In the genomic region with DNA sequence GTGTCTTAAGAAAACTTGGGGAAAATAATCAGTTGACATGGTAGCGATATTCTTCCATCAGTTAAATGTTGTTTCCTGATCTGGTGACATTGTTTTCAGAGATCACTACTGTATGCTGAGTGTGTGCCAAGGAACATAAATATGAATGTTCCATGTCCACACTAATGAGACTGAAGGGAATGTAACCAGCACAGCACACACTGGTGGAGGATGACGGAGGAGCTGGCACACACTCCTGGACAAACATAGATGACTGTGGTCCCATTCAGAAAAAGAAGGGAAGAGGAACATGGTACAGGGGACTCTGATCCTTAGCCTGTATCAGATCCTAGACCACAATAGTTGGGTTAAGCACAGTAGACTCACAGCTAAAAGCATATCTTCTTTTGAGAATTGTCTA, we compare ENCODE assay signal across 20 cellular contexts.
"Had no signal": no experiment of that assay in that cellular context is flagged by ENCODE, and none has a peak within 500 bp of the region (broad histone marks: within the 10 kb centered on the region; RNA-seq: fewer than 3 reads in every experiment).

No MANE protein-coding gene starts in this region.

- H3K9me3 Mint-ChIP-seq: activated B cell treated with CpG ODN at 0.5 μM for 24 hours; activated naive CD4-positive, alpha-beta T cell treated with anti-CD3 and anti-CD28 coated beads, Interleukin-2, amount 10 ng/mL, durations not matched to agents 7 days and 5 days; mesothelial cell of epicardium; T-helper 1 cell treated with Interleukin-12 subunit alpha and Interleukin-12 subunit beta and Interleukin-4 antibody, amounts not matched to agents 30 μg/mL and 1 μg/mL, for 36 hours had no signal

- H3K4me3 Mint-ChIP-seq: activated B cell treated with CpG ODN at 0.5 μM for 24 hours; activated CD4-positive, alpha-beta T cell treated with anti-CD3 and anti-CD28 coated beads for 36 hours; activated naive CD4-positive, alpha-beta T cell treated with anti-CD3 and anti-CD28 coated beads, Interleukin-2, amount 10 ng/mL, durations not matched to agents 7 days and 5 days; mesothelial cell of epicardium; naive thymus-derived CD8-positive, alpha-beta T cell; T-helper 1 cell treated with Interleukin-12 subunit alpha and Interleukin-12 subunit beta and Interleukin-4 antibody, amounts not matched to agents 30 μg/mL and 1 μg/mL, for 36 hours had no signal

- H3K9me3 ChIP-seq: psoas muscle, thyroid gland had no signal

- H3K27me3 Mint-ChIP-seq: activated naive CD4-positive, alpha-beta T cell treated with anti-CD3 and anti-CD28 coated beads, Interleukin-2, amount 10 ng/mL, durations not matched to agents 7 days and 5 days had no signal

- H3K4me1 ChIP-seq: psoas muscle, thyroid gland had no signal

- H3K27ac ChIP-seq: psoas muscle, thyroid gland had no signal

- H3K27ac Mint-ChIP-seq: activated B cell treated with CpG ODN at 0.5 μM for 24 hours; activated CD4-positive, alpha-beta T cell treated with anti-CD3 and anti-CD28 coated beads for 36 hours; activated naive CD4-positive, alpha-beta T cell treated with anti-CD3 and anti-CD28 coated beads, Interleukin-2, amount 10 ng/mL, durations not matched to agents 7 days and 5 days; mesothelial cell of epicardium; naive thymus-derived CD8-positive, alpha-beta T cell; T-helper 1 cell treated with Interleukin-12 subunit alpha and Interleukin-12 subunit beta and Interleukin-4 antibody, amounts not matched to agents 30 μg/mL and 1 μg/mL, for 36 hours had no signal

- H3K27me3 ChIP-seq: thyroid gland had no signal

- H3K4me3 ChIP-seq: psoas muscle, thyroid gland had no signal

- H3K36me3 Mint-ChIP-seq: activated naive CD4-positive, alpha-beta T cell treated with anti-CD3 and anti-CD28 coated beads, Interleukin-2, amount 10 ng/mL, durations not matched to agents 7 days and 5 days; mesothelial cell of epicardium; naive thymus-derived CD8-positive, alpha-beta T cell had no signal

- DNase-seq: activated B cell treated with CpG ODN at 0.5 μM for 24 hours; activated CD4-positive, alpha-beta T cell treated with anti-CD3 and anti-CD28 coated beads for 36 hours; activated CD4-positive, alpha-beta T cell treated with anti-CD3 and anti-CD28 coated beads, Interleukin-2, amount 50 U/mL, for 48 hours; activated naive CD4-positive, alpha-beta T cell treated with anti-CD3 and anti-CD28 coated beads, Interleukin-2, amount 10 ng/mL, durations not matched to agents 7 days and 5 days; activated T-cell treated with anti-CD3 and anti-CD28 coated beads, Interleukin-2, amount 50 U/mL, for 48 hours; amygdala; cerebellar nuclear complex; cortex of kidney; foreskin melanocyte; kidney; mammary epithelial cell; naive thymus-derived CD8-positive, alpha-beta T cell; psoas muscle; right cardiac atrium; stimulated activated CD4-positive, alpha-beta T cell treated with anti-CD3 and anti-CD28 coated beads, Interleukin-4, amount 100 ng/mL, for 24 hours; stimulated activated naive CD8-positive, alpha-beta T cell treated with anti-CD3 and anti-CD28 coated beads, Interleukin-15, Interleukin-2, amounts not matched to agents 100 U/mL and 50 U/mL, for 24 hours; T1000 had no signal

- H3K4me1 Mint-ChIP-seq: activated B cell treated with CpG ODN at 0.5 μM for 24 hours; activated CD4-positive, alpha-beta T cell treated with anti-CD3 and anti-CD28 coated beads for 36 hours; activated naive CD4-positive, alpha-beta T cell treated with anti-CD3 and anti-CD28 coated beads, Interleukin-2, amount 10 ng/mL, durations not matched to agents 7 days and 5 days; mesothelial cell of epicardium had no signal

- H3K36me3 ChIP-seq: thyroid gland had no signal
